8 cellular contexts compared by ENCODE assay signal in genomic region chr3:36707623-36708409, GRCh38. TPM values are rescaled to one million over a fixed set of nuclear protein-coding genes. Genes with fewer than 3 reads are reported as not detected.
DNase-seq lines count a peak whose midpoint lies in the region; ATAC-seq lines count a peak whose summit lies in the region.

No MANE protein-coding gene starts in this region.

- DNase-seq in SK-MEL-5 (ENCODE audit: low read depth, low spot score) (peak; percentile 20), kidney tubule cell (ENCODE audit: low spot score) (peak; percentile 77), germinal center (ENCODE audit: low spot score) (no peak), retina (no peak)
- no peak for DNase-seq in stimulated activated CD4-positive, alpha-beta T cell treated with anti-CD3 and anti-CD28 coated beads, Interleukin-4, amount 100 ng/mL, for 4 hours
- DNase-seq in activated naive CD4-positive, alpha-beta T cell (lab: John Stamatoyannopoulos, UW): no peak

- peak; percentile 57 for ATAC-seq in GM18502 (IDR thresholded peaks at IDR 0.05; ENCODE audit: poor library complexity, unreplicated experiment)
- ATAC-seq in HG02610 (IDR thresholded peaks at IDR 0.05; ENCODE audit: unreplicated experiment): peak; percentile 80

- in situ Hi-C loops in SK-MEL-5 (cut with HindIII; ENCODE audit: low pct_unique_long_range_greater_than_20kb, low sequenced_read_pairs): loop anchor here (25.0 kb wide), 1 partner anchor 746 kb away; no protein-coding TSS in a partner anchor

RNA-seq across cellular contexts. Expression of gene DCLK3, which starts 56.5 kb away (rescaled TPM):
- total RNA-seq in SK-MEL-5 (2014; rRNA removed; shearing (Covaris generic)): not detected in 2 replicates
- not detected in 2 replicates for polyA plus RNA-seq in SK-MEL-5 (2015; cell fraction: cytosol; rRNA removed)
- not detected in 2 replicates for polyA plus RNA-seq in SK-MEL-5 (2015; cell fraction: nucleus; rRNA removed)

Comparison
In these comparisons a context has a peak if more than half of its experiments do, and no peak if none do; other contexts are left out.
1. DNase-seq: peak in SK-MEL-5 (single experiment) and kidney tubule cell (single experiment); none in germinal center (single experiment), stimulated activated CD4-positive, alpha-beta T cell treated with anti-CD3 and anti-CD28 coated beads, Interleukin-4, amount 100 ng/mL, for 4 hours (0 of 2), retina (single experiment) and activated naive CD4-positive, alpha-beta T cell (0 of 4).